8 cellular contexts compared by ENCODE assay signal in genomic region chr10:72243822-72244437, GRCh38. TPM values are rescaled to one million over a fixed set of nuclear protein-coding genes. Genes with fewer than 3 reads are reported as not detected.
DNase-seq lines count a peak whose midpoint lies in the region; ATAC-seq and TF ChIP-seq lines count a peak whose summit lies in the region.

No MANE protein-coding gene starts in this region.

- no peak for TF ChIP-seq POLR2A in stomach (IDR thresholded peaks at IDR 0.05)

- H3K36me3 ChIP-seq in BLaER1: no peaks in the 10 kb centered on the region
- no peaks in the 10 kb centered on the region for H3K36me3 ChIP-seq in ascending aorta
- H3K36me3 ChIP-seq in stomach: no peaks in the 10 kb centered on the region

- peak; percentile 66 for TF ChIP-seq EP300 in stomach (IDR thresholded peaks at IDR 0.05)

- H3K9ac ChIP-seq in BLaER1: no peak overlapping the region

- TF ChIP-seq CTCF in ascending aorta (IDR thresholded peaks at IDR 0.05) (peak in 2 of 3 experiments; percentile 18 to 23), stomach (IDR thresholded peaks at IDR 0.05) (peak in 3 of 7 experiments; percentile 18 to 30 (median 27))

- H3K4me1 ChIP-seq in BLaER1 (peaks cover 69% of the 10 kb centered on the region), ascending aorta (peaks cover 39 to 68% of the 10 kb centered on the region in 2 donors), stomach (peaks cover 71 to 78% (median 76%) of the 10 kb centered on the region in 4 donors)

- WGBS in stomach, 5 donors: 49 to 59% (median 57%) methylated on average over 11 of the region's 11 CpGs

- ATAC-seq in HG03280 (IDR thresholded peaks at IDR 0.05; ENCODE audit: unreplicated experiment): no peak
- ATAC-seq in HG02970 (IDR thresholded peaks at IDR 0.05; ENCODE audit: low FRiP score, unreplicated experiment): no peak

- H3K27ac ChIP-seq in BLaER1 (no peak overlapping the region), ascending aorta (peak overlapping the region; percentile 84 to 97), stomach (peak overlapping the region; percentile 13 to 97 (median 92))

- H3K4me3 ChIP-seq in BLaER1 (no peak overlapping the region), ascending aorta (peak overlapping the region in 1 of 2 donors; percentile 2), stomach (no peak overlapping the region)
- no peak overlapping the region for H3K4me3 ChIP-seq in Jurkat, Clone E6-1 (ENCODE audit: low read length)

- H3K9me3 ChIP-seq in BLaER1 (no peaks in the 10 kb centered on the region), ascending aorta (no peaks in the 10 kb centered on the region), stomach (no peaks in the 10 kb centered on the region)

- no peaks in the 10 kb centered on the region for H4K20me1 ChIP-seq in BLaER1

- H3K4me2 ChIP-seq in BLaER1: peak overlapping the region; percentile 96

- intact Hi-C loops in ascending aorta (cut with DNase I) (no loop called here), stomach (cut with DNase I; ENCODE audit: low total_unique reads) (no loop called here)

- H3K27me3 ChIP-seq in BLaER1 (no peaks in the 10 kb centered on the region), ascending aorta (no peaks in the 10 kb centered on the region), stomach (no peaks in the 10 kb centered on the region)

- DNase-seq in Jurkat, Clone E6-1 (ENCODE audit: low read depth, low spot score): peak; percentile 32
- DNase-seq in ascending aorta (ENCODE audit: low spot score in 2 of 2) (peak in 1 of 2 donors; percentile 90), islet precursor cell (peak; percentile 73), stomach (peak; percentile 58), mesenteric fat pad (ENCODE audit: low spot score) (no peak)

RNA-seq across cellular contexts. Expression of gene ASCC1, which starts 27.9 kb away (rescaled TPM):
- polyA plus RNA-seq in Jurkat, Clone E6-1 (2012; ENCODE audit: insufficient read depth, insufficient read length): 52.2 TPM
- total RNA-seq in ascending aorta (5.5 TPM), stomach (100 to 1,000 TPM in 1 of 5 donors, 10 to 100 TPM in 2, 1 to 10 TPM in 2; 4.3 to 142 (median 19.4) TPM), mesenteric fat pad (29.2 TPM)
- polyA plus RNA-seq in stomach: 10 to 100 TPM in 2 of 3 donors, 1 to 10 TPM in 1; 8.4 to 14.7 (median 12.5) TPM

RNA-seq across cellular contexts. Expression of gene ANAPC16, which starts 28.1 kb away (rescaled TPM):
- 95.9 TPM for polyA plus RNA-seq in Jurkat, Clone E6-1 (2012; ENCODE audit: insufficient read depth, insufficient read length)
- total RNA-seq in ascending aorta (22.8 TPM), stomach (100 to 1,000 TPM in 2 of 5 donors, 10 to 100 TPM in 3; 12.7 to 104 (median 68.8) TPM), mesenteric fat pad (80.9 TPM)
- polyA plus RNA-seq in stomach: 100 to 1,000 TPM; 164 to 231 (median 170) TPM

RNA-seq across cellular contexts. Expression of gene DDIT4, which starts 29.8 kb away (rescaled TPM):
- 55.7 TPM for polyA plus RNA-seq in Jurkat, Clone E6-1 (2012; ENCODE audit: insufficient read depth, insufficient read length)
- total RNA-seq in ascending aorta (394 TPM), stomach (100 to 1,000 TPM in 4 of 5 donors, 10 to 100 TPM in 1; 89.9 to 188 (median 154) TPM), mesenteric fat pad (236 TPM)
- 100 to 1,000 TPM; 122 to 176 (median 170) TPM for polyA plus RNA-seq in stomach
